In genomic region chr11:78188012-78188808, GRCh38 we compare ENCODE assay signal across 8 cellular contexts. TPM values are rescaled to one million over a fixed set of nuclear protein-coding genes. Genes with fewer than 3 reads are reported as not detected.
DNase-seq lines count a peak whose midpoint lies in the region; TF ChIP-seq lines count a peak whose summit lies in the region.

Gene KCTD21 (minus strand): TSS chr11:78188626. CDS start chr11:78174554, 14,072 bp downstream.

- H2AFZ ChIP-seq in neuron (ENCODE audit: low read depth, low read length): peak within 1 kb of the TSS; percentile 82

- H3K4me3 ChIP-seq in HFF-Myc (replicated peaks; ENCODE audit: low read depth, low read length): peak within 1 kb of the TSS; percentile 79
- H3K4me3 ChIP-seq in SJSA1: peak within 1 kb of the TSS; percentile 72
- peak within 1 kb of the TSS; percentile 88 for H3K4me3 ChIP-seq in neuron (ENCODE audit: low read length)

- H3K27ac ChIP-seq in SJSA1: 0 out of 2 replicates have a peak within 1 kb of the TSS, but pooled peaks have one; percentile 14

- DNase-seq in GM04503 (ENCODE audit: low read depth): peak; percentile 87
- peak; percentile 89 for DNase-seq in HFF-Myc (ENCODE audit: extremely low read depth, low read depth)
- peak; percentile 94 for DNase-seq in MV-4-11 (lab: John Stamatoyannopoulos, UW)
- peak; percentile 91 to 93 for DNase-seq in SJSA1 (ENCODE audit: low read depth in 1 of 2, low spot score in 2 of 2)
- DNase-seq in activated naive CD4-positive, alpha-beta T cell treated with Interleukin-2 at 50 U/mL for 16 hours: peak; percentile 95
- peak; percentile 96 for DNase-seq in foreskin melanocyte
- peak; percentile 96 for DNase-seq in stromal cell of bone marrow (ENCODE audit: low read depth)

- H3K9me3 ChIP-seq in SJSA1 (replicated peaks): no peaks in the 10 kb centered on the region
- no peaks in the 10 kb centered on the region for H3K9me3 ChIP-seq in neuron (ENCODE audit: low read length)

- no peaks in the 10 kb centered on the region for H3K36me3 ChIP-seq in SJSA1
- H3K36me3 ChIP-seq in neuron (ENCODE audit: insufficient read depth, low read length): no peaks in the 10 kb centered on the region

- H3K27me3 ChIP-seq in SJSA1 (replicated peaks) (no peaks in the 10 kb centered on the region), neuron (ENCODE audit: insufficient read depth, low read length) (no peaks in the 10 kb centered on the region)

- TF ChIP-seq CTCF in HFF-Myc (IDR thresholded peaks at IDR 0.05; ENCODE audit: low read depth, low read length, missing control alignments): no peak

- H3K4me1 ChIP-seq in SJSA1 (replicated peaks) (peaks cover 18% of the 10 kb centered on the region), neuron (ENCODE audit: insufficient read depth, low read length) (peaks cover 30% of the 10 kb centered on the region)

RNA-seq across cellular contexts. Expression of gene KCTD21, which starts in this region (rescaled TPM):
- total RNA-seq in SJSA1 (2014; rRNA removed; shearing (Covaris generic)): 2.1 and 5.7 TPM in 2 replicates

Comparison
In these comparisons a context has a peak if more than half of its experiments do, and no peak if none do; other contexts are left out.
1. Peak in every context shown above with its lines: DNase-seq, H3K4me3 ChIP-seq and H3K27ac ChIP-seq.